ENCODE assay signal across 1 cellular context in genomic region chr16:56898847-56899246, GRCh38.
TF ChIP-seq lines count a peak whose summit lies in the region.

No MANE protein-coding gene starts in this region.

TF ChIP-seq in GM12878, 131 proteins besides CTCF, POLR2A, EP300 and RAD21 (continued from another document and continues in another):
- TF ChIP-seq ZBTB4 (CRISPR knock-in tag; IDR thresholded peaks at IDR 0.05) (no peak), TAF1 (IDR thresholded peaks at IDR 0.05; ENCODE audit: borderline replicate concordance, low read depth, low read length) (0 out of 2 replicates have a peak, but pooled peaks have one; percentile 23), NRF1 (conservative IDR thresholded peaks at IDR 0.05; ENCODE audit: low read depth, low read length) (no peak), KDM1A (IDR thresholded peaks at IDR 0.05; ENCODE audit: borderline replicate concordance) (no peak), MEF2A (IDR thresholded peaks at IDR 0.05; ENCODE audit: insufficient read depth, low read depth, low read length) (no peak; the same call in 1 of the 2 replicates), MXI1 (IDR thresholded peaks at IDR 0.05; ENCODE audit: low read depth, low read length) (no peak), SUZ12 (IDR thresholded peaks at IDR 0.05; ENCODE audit: unreplicated experiment) (no peak), CBX5 (IDR thresholded peaks at IDR 0.05; ENCODE audit: low read depth) (no peak), KAT2A (conservative IDR thresholded peaks at IDR 0.05; ENCODE audit: control insufficient read depth, low read depth, low read length) (no peak), ZNF384 (IDR thresholded peaks at IDR 0.05; ENCODE audit: borderline replicate concordance, low read depth, low read length) (no peak), RFX5 (IDR thresholded peaks at IDR 0.05; ENCODE audit: low read depth, low read length) (no peak), ZBTB40 (IDR thresholded peaks at IDR 0.05; ENCODE audit: borderline replicate concordance) (no peak), MYC (IDR thresholded peaks at IDR 0.05; ENCODE audit: insufficient read depth, insufficient read length, insufficient replicate concordance, low read length, severe bottlenecking) (no peak), SIX5 (IDR thresholded peaks at IDR 0.05; ENCODE audit: low read depth, low read length, severe bottlenecking) (no peak), ZNF592 (IDR thresholded peaks at IDR 0.05) (no peak), BMI1 (IDR thresholded peaks at IDR 0.05; ENCODE audit: borderline replicate concordance) (no peak), E2F8 (IDR thresholded peaks at IDR 0.05; ENCODE audit: low read depth, partially characterized antibody) (no peak), IRF4 (IDR thresholded peaks at IDR 0.05; ENCODE audit: low read depth, low read length) (peak; percentile 81), RBBP5 (conservative IDR thresholded peaks at IDR 0.05) (no peak), IKZF1 (conservative IDR thresholded peaks at IDR 0.05) (peak; percentile 84), ZNF687 (IDR thresholded peaks at IDR 0.05) (peak; percentile 67; the same call in 1 of the 2 replicates), HSF1 (IDR thresholded peaks at IDR 0.05; ENCODE audit: low read depth, low read length) (no peak), CEBPB (IDR thresholded peaks at IDR 0.05; ENCODE audit: borderline replicate concordance in 1 of 2, low read depth in 2 of 2, low read length in 2 of 2) (no peak), SMAD5 (IDR thresholded peaks at IDR 0.05; ENCODE audit: low read depth) (no peak), MTA3 (IDR thresholded peaks at IDR 0.05; ENCODE audit: borderline replicate concordance, low read length) (0 out of 2 replicates have a peak, but pooled peaks have one; percentile 54), WRNIP1 (IDR thresholded peaks at IDR 0.05; ENCODE audit: borderline replicate concordance, low read depth, low read length) (no peak), ATF2 (IDR thresholded peaks at IDR 0.05; ENCODE audit: low read length) (peak; percentile 86; the same call in 1 of the 2 replicates), EED (IDR thresholded peaks at IDR 0.05; ENCODE audit: low read depth) (peak; percentile 74), POU2F2 (IDR thresholded peaks at IDR 0.05; ENCODE audit: borderline replicate concordance, low read depth, low read length) (no peak), BACH1 (IDR thresholded peaks at IDR 0.05; ENCODE audit: borderline replicate concordance) (no peak), BRCA1 (IDR thresholded peaks at IDR 0.05; ENCODE audit: low read depth, low read length) (no peak), PBX3 (IDR thresholded peaks at IDR 0.05; ENCODE audit: insufficient replicate concordance, low read depth, low read length) (no peak), CHD2 (IDR thresholded peaks at IDR 0.05; ENCODE audit: borderline replicate concordance, low read depth, low read length) (no peak), ZZZ3 (IDR thresholded peaks at IDR 0.05; ENCODE audit: control insufficient read depth, insufficient read length, low read depth) (no peak), TCF7 (IDR thresholded peaks at IDR 0.05; ENCODE audit: borderline replicate concordance) (peak; percentile 86)
